1 cellular context compared by ENCODE assay signal in the genomic region with DNA sequence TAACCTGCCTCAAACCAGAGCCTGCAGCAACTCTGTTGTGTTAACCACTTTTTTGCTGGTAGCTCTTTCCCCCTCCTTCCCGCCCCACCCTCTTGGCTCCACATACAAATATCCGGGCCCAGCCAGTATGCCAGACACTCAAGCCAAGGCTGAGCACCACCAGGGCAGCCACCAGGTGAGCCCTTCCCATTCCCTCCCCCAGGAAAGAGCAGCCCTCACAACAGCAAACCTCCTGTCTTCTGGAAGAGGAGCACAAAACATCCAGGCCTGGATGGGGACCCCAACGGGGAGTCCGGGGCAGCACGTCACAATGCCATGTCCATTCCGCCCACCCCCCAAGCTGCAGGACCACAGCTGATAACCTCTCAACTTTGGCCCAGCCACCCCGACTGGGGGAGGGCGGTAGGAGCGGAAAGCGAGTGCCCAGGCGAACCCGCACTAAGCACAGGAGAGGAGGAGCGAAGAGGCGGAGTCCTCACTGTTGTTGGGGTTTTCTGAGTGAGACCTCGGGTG.
TF ChIP-seq lines count a peak whose summit lies in the region.

No MANE protein-coding gene starts in this region.

TF ChIP-seq in endothelial cell of umbilical vein, 7 proteins besides CTCF, POLR2A, EP300 and RAD21:
- TF ChIP-seq MYC (IDR thresholded peaks at IDR 0.05; ENCODE audit: low read depth, low read length), result no peak
- TF ChIP-seq MAX (IDR thresholded peaks at IDR 0.05; ENCODE audit: insufficient read depth, insufficient read length), result no peak
- no peak for TF ChIP-seq GATA2 (IDR thresholded peaks at IDR 0.05; ENCODE audit: insufficient read depth, insufficient read length, low read depth, low read length)
- no peak for TF ChIP-seq FOS (IDR thresholded peaks at IDR 0.05; ENCODE audit: borderline replicate concordance, insufficient read depth, low read length)
- TF ChIP-seq POLR2AphosphoS5 (IDR thresholded peaks at IDR 0.05; ENCODE audit: insufficient read depth, low read depth, low read length), result no peak
- no peak for TF ChIP-seq JUN (IDR thresholded peaks at IDR 0.05; ENCODE audit: borderline replicate concordance, insufficient read depth, insufficient read length, low read depth)
